ENCODE assay signal across 20 cellular contexts in the genomic region with DNA sequence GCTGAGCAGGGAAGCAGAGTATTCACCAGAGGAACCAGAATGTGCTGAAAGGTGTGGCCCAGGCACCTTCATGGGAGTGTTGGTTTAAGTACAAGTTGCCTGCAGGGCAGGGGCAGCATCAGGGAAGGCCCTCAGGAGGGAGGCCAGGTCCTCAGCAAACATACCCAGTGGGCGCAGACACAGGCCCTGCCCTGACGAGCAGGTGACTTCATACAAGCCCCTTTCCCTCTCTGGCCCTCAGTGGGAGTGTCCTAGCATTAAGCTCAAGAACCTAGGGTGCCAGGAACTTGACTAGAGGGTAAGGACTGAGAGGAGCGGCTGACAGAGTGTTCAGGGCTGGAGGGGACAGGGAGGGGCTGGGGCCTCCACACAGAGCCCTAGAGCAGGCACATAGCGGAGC. TPM values are rescaled to one million over a fixed set of nuclear protein-coding genes. Genes with fewer than 3 reads are reported as not detected.
A peak's percentile ranks its signal among the peaks of the same experiment; 100 is the strongest.
DNase-seq lines count a peak whose midpoint lies in the region; ATAC-seq and TF ChIP-seq lines count a peak whose summit lies in the region.
"Had no signal": no experiment of that assay in that cellular context is flagged by ENCODE, and none has a peak within 500 bp of the region (broad histone marks: within the 10 kb centered on the region; RNA-seq: fewer than 3 reads in every experiment).

No MANE protein-coding gene starts in this region.

- no peak overlapping the region for H3K4me3 Mint-ChIP-seq in activated T-cell treated with anti-CD3 and anti-CD28 coated beads, Interleukin-2, amount 50 U/mL, for 24 hours
- H3K4me3 Mint-ChIP-seq in activated naive CD8-positive, alpha-beta T cell treated with anti-CD3 and anti-CD28 coated beads for 36 hours, result no peak overlapping the region
- no peak overlapping the region for H3K4me3 Mint-ChIP-seq in stimulated activated effector memory CD8-positive, alpha-beta T cell treated with anti-CD3 and anti-CD28 coated beads, Interleukin-12 subunit alpha, Interleukin-12 subunit beta, amount 100 ng/mL, for 72 hours

- TF ChIP-seq CTCF in DND-41 (IDR thresholded peaks at IDR 0.05; ENCODE audit: borderline replicate concordance, extremely low read depth, low read length, poor library complexity, severe bottlenecking), result no peak

- H3K79me2 ChIP-seq in DND-41 (ENCODE audit: insufficient read depth, low read length), result peaks cover 32% of the 10 kb centered on the region

- no peaks in the 10 kb centered on the region for H3K9me3 Mint-ChIP-seq in activated T-cell treated with anti-CD3 and anti-CD28 coated beads, Interleukin-2, amount 50 U/mL, for 24 hours
- H3K9me3 Mint-ChIP-seq in activated naive CD8-positive, alpha-beta T cell treated with anti-CD3 and anti-CD28 coated beads for 36 hours, result no peaks in the 10 kb centered on the region
- no peaks in the 10 kb centered on the region for H3K9me3 Mint-ChIP-seq in stimulated activated effector memory CD8-positive, alpha-beta T cell treated with anti-CD3 and anti-CD28 coated beads, Interleukin-12 subunit alpha, Interleukin-12 subunit beta, amount 100 ng/mL, for 72 hours

- H3K4me3 ChIP-seq in DND-41 (ENCODE audit: low read depth in 1 of 2, low read length in 2 of 2), result no peak overlapping the region
- H3K4me3 ChIP-seq: tibial nerve had no signal

- peaks cover 98% of the 10 kb centered on the region for H3K36me3 ChIP-seq in DND-41 (ENCODE audit: insufficient read depth, low read length)

- H3K27ac Mint-ChIP-seq in activated T-cell treated with anti-CD3 and anti-CD28 coated beads, Interleukin-2, amount 50 U/mL, for 24 hours, result peak overlapping the region; percentile 51
- H3K27ac Mint-ChIP-seq in activated naive CD8-positive, alpha-beta T cell treated with anti-CD3 and anti-CD28 coated beads for 36 hours, result peak overlapping the region; percentile 77
- H3K27ac Mint-ChIP-seq in stimulated activated effector memory CD8-positive, alpha-beta T cell treated with anti-CD3 and anti-CD28 coated beads, Interleukin-12 subunit alpha, Interleukin-12 subunit beta, amount 100 ng/mL, for 72 hours, result peak overlapping the region; percentile 88

- no peak for DNase-seq in activated T-cell treated with anti-CD3 and anti-CD28 coated beads, Interleukin-2, amount 50 U/mL, for 24 hours
- DNase-seq in activated T-cell treated with anti-CD3 and anti-CD28 coated beads for 4 hours, result no peak
- no peak for DNase-seq in DND-41
- DNase-seq in activated naive CD8-positive, alpha-beta T cell treated with anti-CD3 and anti-CD28 coated beads for 36 hours, result no peak
- no peak for DNase-seq in stimulated activated effector memory CD8-positive, alpha-beta T cell treated with anti-CD3 and anti-CD28 coated beads, Interleukin-12 subunit alpha, Interleukin-12 subunit beta, amount 100 ng/mL, for 72 hours (ENCODE audit: low spot score in 2 of 2)
- DNase-seq in NCI-H526 (lab: John Stamatoyannopoulos, UW), result no peak
- DNase-seq: amniotic stem cell, cerebellar nuclear complex, GDM1, midbrain, NCI-H1694, NCI-H446 treated with DMSO at 0.1 percent for 48 hours had no signal

- peaks cover 59% of the 10 kb centered on the region for H3K4me1 Mint-ChIP-seq in activated T-cell treated with anti-CD3 and anti-CD28 coated beads, Interleukin-2, amount 50 U/mL, for 24 hours (ENCODE audit: low read depth)
- H3K4me1 Mint-ChIP-seq in activated naive CD8-positive, alpha-beta T cell treated with anti-CD3 and anti-CD28 coated beads for 36 hours, result peaks cover 68% of the 10 kb centered on the region
- peaks cover 41% of the 10 kb centered on the region for H3K4me1 Mint-ChIP-seq in stimulated activated effector memory CD8-positive, alpha-beta T cell treated with anti-CD3 and anti-CD28 coated beads, Interleukin-12 subunit alpha, Interleukin-12 subunit beta, amount 100 ng/mL, for 72 hours

- no peaks in the 10 kb centered on the region for H3K9me3 ChIP-seq in DND-41 (ENCODE audit: insufficient read depth, low read length, severe bottlenecking)
- H3K9me3 ChIP-seq: neutrophil, tibial nerve had no signal

- H3K4me2 ChIP-seq in DND-41 (ENCODE audit: insufficient read depth, low read length), result no peak overlapping the region

- no peak overlapping the region for H2AFZ ChIP-seq in DND-41 (ENCODE audit: low read depth, low read length)

- ATAC-seq in DND-41 (ENCODE audit: insufficient read depth, low read depth) (0 out of 3 replicates have a peak, but pooled peaks have one; percentile 26), GM21423 (IDR thresholded peaks at IDR 0.05; ENCODE audit: unreplicated experiment) (no peak), HG02623 (IDR thresholded peaks at IDR 0.05; ENCODE audit: unreplicated experiment) (no peak)
- no peak for ATAC-seq in stimulated activated effector memory CD8-positive, alpha-beta T cell treated with anti-CD3 and anti-CD28 coated beads, Interleukin-12 subunit alpha, Interleukin-12 subunit beta, amount 100 ng/mL, for 72 hours

- H3K27me3 Mint-ChIP-seq in activated T-cell treated with anti-CD3 and anti-CD28 coated beads, Interleukin-2, amount 50 U/mL, for 24 hours, result no peaks in the 10 kb centered on the region
- H3K27me3 Mint-ChIP-seq in activated naive CD8-positive, alpha-beta T cell treated with anti-CD3 and anti-CD28 coated beads for 36 hours, result no peaks in the 10 kb centered on the region

- peaks cover 4% of the 10 kb centered on the region for H4K20me1 ChIP-seq in DND-41 (ENCODE audit: insufficient read depth, low read length)

- peaks cover 80% of the 10 kb centered on the region for H3K36me3 Mint-ChIP-seq in activated T-cell treated with anti-CD3 and anti-CD28 coated beads, Interleukin-2, amount 50 U/mL, for 24 hours (ENCODE audit: low read depth)
- H3K36me3 Mint-ChIP-seq in activated naive CD8-positive, alpha-beta T cell treated with anti-CD3 and anti-CD28 coated beads for 36 hours, result peaks cover 25% of the 10 kb centered on the region
- H3K36me3 Mint-ChIP-seq in stimulated activated effector memory CD8-positive, alpha-beta T cell treated with anti-CD3 and anti-CD28 coated beads, Interleukin-12 subunit alpha, Interleukin-12 subunit beta, amount 100 ng/mL, for 72 hours, result peaks cover 78% of the 10 kb centered on the region

- H3K27me3 ChIP-seq in DND-41 (ENCODE audit: insufficient read depth, low read length, poor library complexity), result no peaks in the 10 kb centered on the region
- H3K27me3 ChIP-seq: neutrophil, tibial nerve had no signal

- no peak overlapping the region; the same call in 1 of the 2 replicates for H3K9ac ChIP-seq in DND-41 (ENCODE audit: low read depth, low read length)

- peaks cover 6% of the 10 kb centered on the region for H3K4me1 ChIP-seq in DND-41 (ENCODE audit: insufficient read depth, low read length)

- H3K27ac ChIP-seq in DND-41 (ENCODE audit: low read length), result peak overlapping the region; percentile 52
- H3K27ac ChIP-seq: neutrophil had no signal

RNA-seq across cellular contexts. Expression of a gene that starts 7.5 kb away (rescaled TPM):
- total RNA-seq in activated naive CD8-positive, alpha-beta T cell treated with anti-CD3 and anti-CD28 coated beads for 36 hours, result 1 to 10 TPM; 2.8 to 3.5 TPM

RNA-seq across cellular contexts. Expression of a gene that starts 29.9 kb away (rescaled TPM):
- 10 to 100 TPM; 13.0 to 14.4 TPM for total RNA-seq in activated naive CD8-positive, alpha-beta T cell treated with anti-CD3 and anti-CD28 coated beads for 36 hours

RNA-seq across cellular contexts. Expression of a gene that starts 30.2 kb away (rescaled TPM):
- total RNA-seq in activated naive CD8-positive, alpha-beta T cell treated with anti-CD3 and anti-CD28 coated beads for 36 hours, result 10 to 100 TPM; 47.9 to 50.7 TPM
- total RNA-seq: H4, HT1080, SK-MEL-5 had no signal

RNA-seq across cellular contexts. Expression of a gene that starts 50.3 kb away (rescaled TPM):
- total RNA-seq in activated naive CD8-positive, alpha-beta T cell treated with anti-CD3 and anti-CD28 coated beads for 36 hours, result 100 to 1,000 TPM; 282 to 288 TPM
- total RNA-seq: frontal cortex had no signal

RNA-seq across cellular contexts. Expression of a gene that starts 59.8 kb away (rescaled TPM):
- 100 to 1,000 TPM; 243 to 244 TPM for total RNA-seq in activated naive CD8-positive, alpha-beta T cell treated with anti-CD3 and anti-CD28 coated beads for 36 hours
